Comparison of ENCODE assay signal across 21 cellular contexts in genomic region chr4:154593868-154594267, GRCh38. TPM values are rescaled to one million over a fixed set of nuclear protein-coding genes. Genes with fewer than 3 reads are reported as not detected.
"Had no signal": no experiment of that assay in that cellular context is flagged by ENCODE, and none has a peak within 500 bp of the region (broad histone marks: within the 10 kb centered on the region; RNA-seq: fewer than 3 reads in every experiment).

No MANE protein-coding gene starts in this region.

- H3K27ac ChIP-seq: brain microvascular endothelial cell, foreskin keratinocyte, heart left ventricle, parathyroid adenoma, testis, upper lobe of left lung had no signal

- H3K27me3 ChIP-seq: brain microvascular endothelial cell, testis, upper lobe of left lung had no signal

- DNase-seq: activated CD4-positive, alpha-beta T cell treated with anti-CD3 and anti-CD28 coated beads, Interleukin-2, amount 10 ng/mL, durations not matched to agents 24 days and 14 days; activated CD4-positive, CD25-positive, alpha-beta regulatory T cell; activated CD8-positive, alpha-beta memory T cell treated with anti-CD3 and anti-CD28 coated beads, Interleukin-2, amount 50 U/mL, for 48 hours; activated gamma-delta T cell; activated T-cell treated with anti-CD3 and anti-CD28 coated beads, Interleukin-2, amount 50 U/mL, for 72 hours; amniotic stem cell; brain microvascular endothelial cell; effector memory CD8-positive, alpha-beta T cell; foreskin keratinocyte; heart left ventricle; naive thymus-derived CD4-positive, alpha-beta T cell; small intestine; stimulated activated CD4-positive, alpha-beta T cell treated with anti-CD3 and anti-CD28 coated beads, Interleukin-4, amount 100 ng/mL, for 4 hours; stimulated activated CD8-positive, alpha-beta memory T cell treated with anti-CD3 and anti-CD28 coated beads, Interleukin-4, amount 100 ng/mL, for 48 hours; stimulated activated naive CD8-positive, alpha-beta T cell treated with anti-CD3 and anti-CD28 coated beads, Interleukin-15, Interleukin-2, amounts not matched to agents 100 U/mL and 50 U/mL, for 24 hours; T-helper 17 cell; testis; upper lobe of left lung had no signal

- ATAC-seq: activated T-cell treated with anti-CD3 and anti-CD28 coated beads, Interleukin-2, amount 50 U/mL, for 72 hours; effector memory CD8-positive, alpha-beta T cell; foreskin keratinocyte; heart left ventricle; naive thymus-derived CD4-positive, alpha-beta T cell; stimulated activated naive CD8-positive, alpha-beta T cell treated with anti-CD3 and anti-CD28 coated beads, Interleukin-15, Interleukin-2, amounts not matched to agents 100 U/mL and 50 U/mL, for 24 hours; T-helper 17 cell had no signal

- H3K4me1 ChIP-seq: foreskin keratinocyte, heart left ventricle, parathyroid adenoma, testis, upper lobe of left lung had no signal

- H3K9ac ChIP-seq: parathyroid adenoma had no signal

- H3K36me3 ChIP-seq: brain microvascular endothelial cell, heart left ventricle, upper lobe of left lung had no signal

- H3K9me3 ChIP-seq: heart left ventricle, testis, upper lobe of left lung had no signal

- H3K4me3 ChIP-seq: heart left ventricle, testis, upper lobe of left lung had no signal

RNA-seq across cellular contexts. Expression of gene FGA, which starts 3.3 kb away (rescaled TPM):
- total RNA-seq: activated CD4-positive, alpha-beta T cell treated with anti-CD3 and anti-CD28 coated beads, Interleukin-2, amount 10 ng/mL, durations not matched to agents 24 days and 14 days; activated T-cell treated with anti-CD3 and anti-CD28 coated beads, Interleukin-2, amount 50 U/mL, for 72 hours; foreskin keratinocyte; lung microvascular endothelial cell; mononuclear cell; naive thymus-derived CD4-positive, alpha-beta T cell; T-helper 17 cell had no signal
- polyA plus RNA-seq: foreskin keratinocyte; naive thymus-derived CD4-positive, alpha-beta T cell had no signal

RNA-seq across cellular contexts. Expression of gene FGG, which starts 18.6 kb away (rescaled TPM):
- total RNA-seq: activated CD4-positive, alpha-beta T cell treated with anti-CD3 and anti-CD28 coated beads, Interleukin-2, amount 10 ng/mL, durations not matched to agents 24 days and 14 days; activated T-cell treated with anti-CD3 and anti-CD28 coated beads, Interleukin-2, amount 50 U/mL, for 72 hours; foreskin keratinocyte; lung microvascular endothelial cell; mononuclear cell; naive thymus-derived CD4-positive, alpha-beta T cell; T-helper 17 cell had no signal
- polyA plus RNA-seq: foreskin keratinocyte; naive thymus-derived CD4-positive, alpha-beta T cell had no signal

RNA-seq across cellular contexts. Expression of gene FGB, which starts 31.1 kb away (rescaled TPM):
- total RNA-seq: activated CD4-positive, alpha-beta T cell treated with anti-CD3 and anti-CD28 coated beads, Interleukin-2, amount 10 ng/mL, durations not matched to agents 24 days and 14 days; activated T-cell treated with anti-CD3 and anti-CD28 coated beads, Interleukin-2, amount 50 U/mL, for 72 hours; foreskin keratinocyte; lung microvascular endothelial cell; mononuclear cell; naive thymus-derived CD4-positive, alpha-beta T cell; T-helper 17 cell had no signal
- polyA plus RNA-seq: foreskin keratinocyte; naive thymus-derived CD4-positive, alpha-beta T cell had no signal
